8 cellular contexts compared by ENCODE assay signal in the genomic region with DNA sequence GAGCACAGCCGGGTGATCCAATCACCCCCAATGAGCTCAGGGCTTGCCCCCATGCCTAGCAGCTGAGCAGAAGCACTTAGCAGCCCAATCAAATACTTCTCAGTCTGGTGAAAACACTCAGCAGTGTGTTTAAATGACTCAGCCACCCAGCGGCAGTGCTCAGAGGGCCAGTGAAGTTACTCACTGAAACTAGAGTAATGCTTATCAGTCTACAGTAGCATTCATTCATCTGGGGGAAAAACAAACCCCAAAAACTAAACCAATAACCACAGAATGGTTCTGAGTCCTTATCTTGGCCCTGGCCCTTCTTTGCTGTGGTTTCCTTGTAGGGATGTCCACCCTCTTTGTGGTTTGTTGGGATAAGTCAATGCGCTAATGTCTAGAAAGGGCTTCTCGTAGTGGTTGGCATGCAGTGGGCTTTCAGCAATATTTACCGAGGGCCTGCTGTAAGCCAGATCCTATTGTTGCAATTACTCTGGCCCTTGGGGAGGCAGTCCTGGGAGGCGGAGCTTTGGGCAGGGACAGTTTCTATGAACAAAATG. TPM values are rescaled to one million over a fixed set of nuclear protein-coding genes. Genes with fewer than 3 reads are reported as not detected.
DNase-seq lines count a peak whose midpoint lies in the region; ATAC-seq and TF ChIP-seq lines count a peak whose summit lies in the region.

No MANE protein-coding gene starts in this region.

- H3K27ac ChIP-seq in OCI-LY7 (ENCODE audit: low read depth, low read length, poor library complexity, severe bottlenecking) (no peak overlapping the region), stomach (no peak overlapping the region)

- peak; percentile 95 for ATAC-seq in GM18498 (IDR thresholded peaks at IDR 0.05; ENCODE audit: unreplicated experiment)
- peak; percentile 97 for ATAC-seq in HG02759 (IDR thresholded peaks at IDR 0.05; ENCODE audit: unreplicated experiment)

- DNase-seq in A172 (ENCODE audit: low spot score) (peak; percentile 97), NCI-H2107 (lab: John Stamatoyannopoulos, UW) (peak; percentile 35), foreskin fibroblast (peak; percentile 45 to 75), OCI-LY7 (ENCODE audit: low spot score) (no peak), 8988T (no peak), stomach (no peak)

- peaks cover 0 to 70% (median 0%) of the 10 kb centered on the region in 3 donors for H3K27me3 ChIP-seq in stomach

- CTCF ChIA-PET in OCI-LY7 (lab: Charles Lee; ENCODE audit: unreplicated experiment) = no interaction called here

- TF ChIP-seq CTCF in foreskin fibroblast (IDR thresholded peaks at IDR 0.05; ENCODE audit: low read depth, low read length) (no peak), OCI-LY7 (conservative IDR thresholded peaks at IDR 0.05; ENCODE audit: low read length) (no peak), stomach (IDR thresholded peaks at IDR 0.05) (no peak)

- no peak for TF ChIP-seq EP300 in stomach (IDR thresholded peaks at IDR 0.05)

- H4K20me1 ChIP-seq in OCI-LY7 (ENCODE audit: insufficient read depth, low read length) = no peaks in the 10 kb centered on the region

- H3K4me3 ChIP-seq in foreskin fibroblast (ENCODE audit: low read depth in 1 of 2, low read length in 2 of 2) (no peak overlapping the region), OCI-LY7 (ENCODE audit: low read depth, low read length, poor library complexity, severe bottlenecking) (no peak overlapping the region), stomach (no peak overlapping the region)

- H3K4me1 ChIP-seq in OCI-LY7 (ENCODE audit: insufficient read depth, low read length, poor library complexity, severe bottlenecking) (no peaks in the 10 kb centered on the region), stomach (no peaks in the 10 kb centered on the region)

- no peak for TF ChIP-seq POLR2A in stomach (IDR thresholded peaks at IDR 0.05)

- intact Hi-C loops in OCI-LY7 (cut with micrococcal nuclease; ENCODE audit: unreplicated experiment) (no loop called here), stomach (cut with DNase I; ENCODE audit: low total_unique reads) (no loop called here)

- no peak overlapping the region for H2AFZ ChIP-seq in OCI-LY7 (ENCODE audit: low read length)

- POLR2A ChIA-PET in OCI-LY7 (lab: Charles Lee) = interaction anchor here (0.5 to 0.6 kb wide), 2 partner anchors 416 to 494 kb away, joined by 3 read pairs; no protein-coding TSS in a partner anchor

- H3K4me2 ChIP-seq in OCI-LY7 (ENCODE audit: low read length) = no peak overlapping the region

- no peaks in the 10 kb centered on the region for H3K9me2 ChIP-seq in OCI-LY7 (ENCODE audit: insufficient read depth, low read length)

- no peaks in the 10 kb centered on the region for H3K9me3 ChIP-seq in OCI-LY7 (ENCODE audit: low read length)
- no peaks in the 10 kb centered on the region for H3K9me3 ChIP-seq in stomach

- no TSS peak for BruUV-seq in OCI-LY7 (replicated peaks; lab: Mats Ljungman, UMichigan)

- H3K36me3 ChIP-seq in OCI-LY7 (ENCODE audit: insufficient read depth, low read length) (no peaks in the 10 kb centered on the region), stomach (no peaks in the 10 kb centered on the region)

- WGBS in stomach, 5 donors = 40 to 47% (median 43%) methylated on average over 5 to 6 of the region's 6 CpGs

- no peaks in the 10 kb centered on the region for H3K79me2 ChIP-seq in OCI-LY7 (ENCODE audit: insufficient read depth, low read depth, low read length)

RNA-seq across cellular contexts. Expression of a gene that starts 43.2 kb away (rescaled TPM):
- total RNA-seq in A172 (2014; rRNA removed; shearing (Covaris generic)) = 10.9 and 14.5 TPM in 2 replicates
- total RNA-seq in OCI-LY7 (2014; rRNA removed; shearing (Covaris generic)) = not detected in 2 replicates
- not detected in 2 replicates for total RNA-seq in OCI-LY7 (2022)
- total RNA-seq in stomach = under 1 TPM in 1 of 5 donors, not detected in 4; 0.18 TPM
- polyA plus RNA-seq in stomach = not detected

Comparison
In these comparisons a context has a peak if more than half of its experiments do, and no peak if none do; other contexts are left out.
1. DNase-seq: peak in A172 (single experiment), NCI-H2107 (single experiment) and foreskin fibroblast (2 of 2); none in OCI-LY7 (single experiment), 8988T (single experiment) and stomach (single experiment).
2. RNA of a gene that starts 43.2 kb away (total RNA-seq): 10.9 to 14.5 TPM in A172; not detected in OCI-LY7 and 0.18 TPM in stomach; every median in the first group is over 10 times any median in the second.